23 cellular contexts compared by ENCODE assay signal in genomic region chr4:2068198-2068470, GRCh38. TPM values are rescaled to one million over a fixed set of nuclear protein-coding genes. Genes with fewer than 3 reads are reported as not detected.
A peak's percentile ranks its signal among the peaks of the same experiment; 100 is the strongest.
DNase-seq lines count a peak whose midpoint lies in the region; FAIRE-seq and TF ChIP-seq lines count a peak whose summit lies in the region.
"Had no signal": no experiment of that assay in that cellular context is flagged by ENCODE, and none has a peak within 500 bp of the region (broad histone marks: within the 10 kb centered on the region; RNA-seq: fewer than 3 reads in every experiment).

No MANE protein-coding gene starts in this region.

- H3K4ac ChIP-seq in H1 (replicated peaks; ENCODE audit: insufficient read length, low read depth, low read length) (peak overlapping the region; percentile 55), trophoblast cell (ENCODE audit: low read depth, low read length) (no peak overlapping the region)

- no peak overlapping the region for H3K18ac ChIP-seq in H1 (ENCODE audit: extremely low read depth, low read length)
- no peak overlapping the region for H3K18ac ChIP-seq in trophoblast cell (ENCODE audit: low read length)

- H2BK120ac ChIP-seq in H1 (replicated peaks; ENCODE audit: low read depth, low read length) (no peak overlapping the region), trophoblast cell (ENCODE audit: insufficient read depth, low read length, poor library complexity) (no peak overlapping the region)

- H3K4me3 ChIP-seq in H1 (ENCODE audit: extremely low read depth in 1 of 4, insufficient read depth in 2 of 4, low read depth in 3 of 4, low read length in 4 of 4), result no peak overlapping the region
- peak overlapping the region; percentile 11 for H3K4me3 ChIP-seq in trophoblast cell (ENCODE audit: low read depth, low read length)
- H3K4me3 ChIP-seq: GM23248 had no signal

- FAIRE-seq in HTR-8/SVneo (lab: Jason Lieb, UNC) (peak; percentile 99), H1 (lab: Jason Lieb, UNC) (no peak)

- TF ChIP-seq POLR2A in H1 (IDR thresholded peaks at IDR 0.05; ENCODE audit: control extremely low read depth in 1 of 2, low read depth in 2 of 2, low read length in 2 of 2), result no peak

- H3K79me1 ChIP-seq in H1 (ENCODE audit: low read depth, low read length), result no peaks in the 10 kb centered on the region
- H3K79me1 ChIP-seq in trophoblast cell (ENCODE audit: low read length), result no peaks in the 10 kb centered on the region

- H4K8ac ChIP-seq in H1 (ENCODE audit: extremely low read depth, insufficient read depth, low read length), result no peak overlapping the region
- no peak overlapping the region for H4K8ac ChIP-seq in trophoblast cell (ENCODE audit: low read depth, low read length)

- CTCF ChIA-PET in H1 (lab: Charles Lee; ENCODE audit: partially characterized antibody), result no interaction called here

- no peak overlapping the region for H4K5ac ChIP-seq in H1 (ENCODE audit: insufficient read length, low read depth, low read length)

- H2BK15ac ChIP-seq in H1 (ENCODE audit: low read length), result no peak overlapping the region

- H4K12ac ChIP-seq in trophoblast cell (ENCODE audit: low read depth, low read length), result no peak overlapping the region

- H3K9me3 ChIP-seq in H1 (ENCODE audit: insufficient read depth in 2 of 2, low read depth in 1 of 2, low read length in 1 of 2) (no peaks in the 10 kb centered on the region), trophoblast cell (ENCODE audit: insufficient read depth, low read depth, low read length) (peaks cover 6% of the 10 kb centered on the region)
- H3K9me3 ChIP-seq: BE2C had no signal

- H3K27ac ChIP-seq in H1 (ENCODE audit: low read depth, low read length), result no peak overlapping the region
- no peak overlapping the region for H3K27ac ChIP-seq in trophoblast cell (ENCODE audit: low read depth, low read length)
- H3K27ac ChIP-seq: 22Rv1, GM23248 had no signal

- H3K4me2 ChIP-seq in H1 (ENCODE audit: insufficient read depth in 1 of 2, low read depth in 2 of 2, low read length in 2 of 2) (no peak overlapping the region), trophoblast cell (ENCODE audit: low read length) (no peak overlapping the region)

- peaks cover 0 to 17% of the 10 kb centered on the region in 2 experiments for H4K20me1 ChIP-seq in H1 (replicated peaks in 1 of 2; ENCODE audit: control insufficient read depth in 1 of 2, insufficient read depth in 2 of 2, low read length in 2 of 2)

- H3K36me3 ChIP-seq in H1 (ENCODE audit: control insufficient read depth in 2 of 4, insufficient read depth in 4 of 4, low read length in 3 of 4) (peaks cover 0 to 4% (median 0%) of the 10 kb centered on the region in 4 experiments; a peak in 1 of 8 replicates), trophoblast cell (ENCODE audit: control insufficient read depth in 1 of 2, insufficient read depth in 2 of 2, low read length in 2 of 2) (no peaks in the 10 kb centered on the region)

- H3K27me3 ChIP-seq in H1 (replicated peaks in 1 of 4; ENCODE audit: control insufficient read depth in 3 of 4, extremely low read depth in 1 of 4, insufficient read depth in 3 of 4, low read length in 3 of 4), result no peaks in the 10 kb centered on the region
- H3K27me3 ChIP-seq in trophoblast cell (ENCODE audit: insufficient read depth, low read length), result no peaks in the 10 kb centered on the region
- H3K27me3 ChIP-seq: BE2C had no signal

- POLR2A ChIA-PET in H1 (lab: Charles Lee; ENCODE audit: partially characterized antibody), result interaction anchor here (1.4 kb wide), 1 partner anchor 177 kb away, joined by 3 read pairs; no protein-coding TSS in a partner anchor

- H3K56ac ChIP-seq in H1 (replicated peaks; ENCODE audit: insufficient read length, low read depth, low read length), result no peak overlapping the region

- H3K14ac ChIP-seq in H1 (ENCODE audit: insufficient read length) (no peak overlapping the region), trophoblast cell (ENCODE audit: low read length) (no peak overlapping the region)

- H3K23ac ChIP-seq in H1 (ENCODE audit: insufficient read length) (no peak overlapping the region), trophoblast cell (ENCODE audit: low read length) (peak overlapping the region; percentile 11)

- TF ChIP-seq EP300 in H1 (IDR thresholded peaks at IDR 0.05; ENCODE audit: borderline replicate concordance in 1 of 2, low read depth in 2 of 2, low read length in 2 of 2), result no peak

- H2BK5ac ChIP-seq in H1 (ENCODE audit: low read depth, low read length), result no peak overlapping the region
- H2BK5ac ChIP-seq in trophoblast cell (ENCODE audit: low read depth, low read length, poor library complexity), result no peak overlapping the region

- H3K4me1 ChIP-seq in H1 (replicated peaks in 1 of 4; ENCODE audit: control insufficient read depth in 3 of 4, insufficient read depth in 4 of 4, low read length in 3 of 4), result peaks cover 0 to 22% (median 11%) of the 10 kb centered on the region in 4 experiments; a peak in 6 of 7 replicates
- H3K4me1 ChIP-seq in trophoblast cell (ENCODE audit: control insufficient read depth in 1 of 2, insufficient read depth in 2 of 2, low read length in 2 of 2), result peaks cover 8 to 14% of the 10 kb centered on the region in 2 experiments

- no peak overlapping the region for H2BK20ac ChIP-seq in H1 (ENCODE audit: low read length)

- H2AK5ac ChIP-seq in H1 (ENCODE audit: low read depth, low read length), result no peak overlapping the region
- H2AK5ac ChIP-seq in trophoblast cell (ENCODE audit: low read length), result no peak overlapping the region

- H3K79me2 ChIP-seq in H1 (ENCODE audit: control insufficient read depth in 1 of 2, insufficient read depth in 2 of 2, low read length in 2 of 2), result 0 out of 4 replicates have a peak, but pooled peaks cover 0 to 3% of the 10 kb centered on the region in 2 experiments
- no peaks in the 10 kb centered on the region for H3K79me2 ChIP-seq in trophoblast cell (ENCODE audit: control insufficient read depth, insufficient read depth, low read length, poor library complexity)

- H2AFZ ChIP-seq in H1 (ENCODE audit: low read length) (no peak overlapping the region), trophoblast cell (ENCODE audit: insufficient read depth, low read length, poor library complexity) (no peak overlapping the region)
- H2AFZ ChIP-seq: GM23248 had no signal

- no peak overlapping the region for H4K91ac ChIP-seq in H1 (replicated peaks; ENCODE audit: insufficient read length, low read length)
- H4K91ac ChIP-seq in trophoblast cell (ENCODE audit: low read depth, low read length), result no peak overlapping the region

- TF ChIP-seq RAD21 in H1 (IDR thresholded peaks at IDR 0.05 in 1 of 2, conservative IDR thresholded peaks at IDR 0.05 in 1 of 2; ENCODE audit: low read depth in 2 of 2, low read length in 2 of 2), result no peak

- H3K23me2 ChIP-seq in H1 (ENCODE audit: low read depth, low read length), result no peaks in the 10 kb centered on the region; the same call in 1 of the 2 replicates

- H3K9ac ChIP-seq in H1 (replicated peaks in 1 of 4; ENCODE audit: extremely low read depth in 1 of 4, low read depth in 3 of 4, low read length in 3 of 4) (no peak overlapping the region), trophoblast cell (ENCODE audit: low read length) (no peak overlapping the region)
- H3K9ac ChIP-seq: GM23248 had no signal

- no peak for TF ChIP-seq CTCF in H1 (IDR thresholded peaks at IDR 0.05; ENCODE audit: control extremely low read depth in 1 of 3, insufficient read depth in 1 of 3, low read depth in 1 of 3, low read length in 3 of 3)

- DNase-seq in activated CD8-positive, alpha-beta memory T cell treated with anti-CD3 and anti-CD28 coated beads, Interleukin-2, amount 50 U/mL, for 4 hours, result peak; percentile 9
- no peak for DNase-seq in activated CD8-positive, alpha-beta memory T cell treated with anti-CD3 and anti-CD28 coated beads for 24 hours
- no peak for DNase-seq in HTR-8/SVneo (ENCODE audit: insufficient read length, low spot score)
- DNase-seq in H1 (ENCODE audit: low read depth in 1 of 2, low spot score in 2 of 2), result no peak
- no peak for DNase-seq in trophoblast cell
- no peak for DNase-seq in cerebellar cortex (ENCODE audit: low spot score)
- no peak for DNase-seq in foreskin melanocyte
- no peak for DNase-seq in LoVo (ENCODE audit: low spot score)
- DNase-seq: BE2C, Calu3, DMS79, GM23248, Kasumi-1, NCI-H1105 treated with DMSO at 0.1 percent for 48 hours, NCI-H1694 treated with DMSO at 0.1 percent for 48 hours, NCI-H2107, NCI-H226, NCI-H524 treated with DMSO at 0.1 percent for 48 hours, SIG-M5 had no signal

- no peak overlapping the region; the same call in 1 of the 2 replicates for H2BK12ac ChIP-seq in H1 (ENCODE audit: low read depth, low read length)
- no peak overlapping the region for H2BK12ac ChIP-seq in trophoblast cell (ENCODE audit: low read length)

- WGBS in H1 (ENCODE audit: extremely low coverage in 1 of 2, insufficient coverage in 1 of 2, insufficient read length in 1 of 2, insufficient replicate concordance in 2 of 2, low coverage in 1 of 2, low lambda C conversion rate in 2 of 2, missing lambda C conversion rate in 1 of 2), 2 experiments, result 92% methylated on average over 13 of the region's 13 CpGs; no CpG with 5 or more reads in 1 of the 2 experiments
- no CpG with 5 or more reads among the region's 13 CpGs for WGBS in trophoblast cell (ENCODE audit: extremely low coverage, insufficient coverage, insufficient read length)

TF ChIP-seq in H1, 55 proteins besides CTCF, POLR2A, EP300 and RAD21 (continues in another document):
- no peak for TF ChIP-seq SIX5 (IDR thresholded peaks at IDR 0.05; ENCODE audit: low read depth, low read length)
- TF ChIP-seq CEBPB (IDR thresholded peaks at IDR 0.05; ENCODE audit: low read depth, low read length), result no peak

RNA-seq across cellular contexts. Expression of gene NAT8L, which starts 9.0 kb away (rescaled TPM):
- 10.8 and 11.5 TPM in 2 replicates for total RNA-seq in H1 (2021; fragmentation: NEBNext Ultra II Directional; extraction: Animal tissue kit (Norgen Biotek cat#: 25700))
- 10.8 and 13.3 TPM in 2 replicates for polyA plus RNA-seq in H1 (2011; rRNA removed)
- 10.6 TPM for polyA plus RNA-seq in H1 (2011; cell fraction: cytosol; rRNA removed)
- 22.6 TPM for polyA plus RNA-seq in H1 (2011; cell fraction: nucleus; rRNA removed)
- polyA plus RNA-seq in H1 (2012, experiment 1 of 2), result 10.1 to 16.0 TPM (median 14.1 TPM) in 4 replicates
- 9.8 TPM for polyA plus RNA-seq in H1 (2012, experiment 2 of 2)
- 4.8 TPM for polyA plus RNA-seq in H1 (2013, experiment 1 of 2)
- 5.0 TPM for polyA plus RNA-seq in H1 (2013, experiment 2 of 2)
- polyA minus RNA-seq in H1 (2011; rRNA and poly(A)+ RNA removed), result 28.5 and 40.4 TPM in 2 replicates
- polyA minus RNA-seq in H1 (2011; cell fraction: cytosol; rRNA and poly(A)+ RNA removed), result 7.3 TPM
- polyA minus RNA-seq in H1 (2011; cell fraction: nucleus; rRNA and poly(A)+ RNA removed), result 7.3 TPM
- 0.30 and 0.35 TPM in 2 replicates for polyA plus RNA-seq in trophoblast cell (2013)
- total RNA-seq: CD4-positive, alpha-beta memory T cell; GM23248; RPMI7951 had no signal
- polyA plus RNA-seq: AG04450; CD4-positive, alpha-beta memory T cell had no signal

RNA-seq across cellular contexts. Expression of gene NELFA, which starts 59.4 kb away (rescaled TPM):
- total RNA-seq in H1 (2021; fragmentation: NEBNext Ultra II Directional; extraction: Animal tissue kit (Norgen Biotek cat#: 25700)), result 57.5 and 61.4 TPM in 2 replicates
- polyA plus RNA-seq in H1 (2011; rRNA removed), result 41.8 and 61.5 TPM in 2 replicates
- 32.4 TPM for polyA plus RNA-seq in H1 (2011; cell fraction: cytosol; rRNA removed)
- 61.6 TPM for polyA plus RNA-seq in H1 (2011; cell fraction: nucleus; rRNA removed)
- 37.7 to 59.0 TPM (median 56.1 TPM) in 4 replicates for polyA plus RNA-seq in H1 (2012, experiment 1 of 2)
- polyA plus RNA-seq in H1 (2012, experiment 2 of 2), result 51.4 TPM
- polyA plus RNA-seq in H1 (2013, experiment 1 of 2), result 41.7 TPM
- polyA plus RNA-seq in H1 (2013, experiment 2 of 2), result 37.8 TPM
- 11.5 and 14.7 TPM in 2 replicates for polyA minus RNA-seq in H1 (2011; rRNA and poly(A)+ RNA removed)
- 34.5 TPM for polyA minus RNA-seq in H1 (2011; cell fraction: cytosol; rRNA and poly(A)+ RNA removed)
- polyA minus RNA-seq in H1 (2011; cell fraction: nucleus; rRNA and poly(A)+ RNA removed), result 50.5 TPM
- polyA plus RNA-seq in trophoblast cell (2013), result 27.2 and 27.8 TPM in 2 replicates
